11 cellular contexts compared by ENCODE assay signal in genomic region chr5:67900515-67900914, GRCh38.
"Had no signal": no experiment of that assay in that cellular context is flagged by ENCODE, and none has a peak within 500 bp of the region (broad histone marks: within the 10 kb centered on the region; RNA-seq: fewer than 3 reads in every experiment).

No MANE protein-coding gene starts in this region.

- FAIRE-seq: islet of Langerhans, small intestine had no signal

- DNase-seq: activated CD4-positive, alpha-beta T cell treated with anti-CD3 and anti-CD28 coated beads for 48 hours; activated CD8-positive, alpha-beta memory T cell treated with anti-CD3 and anti-CD28 coated beads, Interleukin-2, amount 50 U/mL, for 48 hours; activated CD8-positive, alpha-beta T cell treated with anti-CD3 and anti-CD28 coated beads, Interleukin-2, amount 10 ng/mL, durations not matched to agents 7 days and 5 days; activated naive CD4-positive, alpha-beta T cell treated with Interleukin-2 at 50 U/mL for 16 hours; activated naive CD8-positive, alpha-beta T cell treated with anti-CD3 and anti-CD28 coated beads, Interleukin-2, amount 50 U/mL, for 24 hours; body of pancreas; small intestine had no signal

- H3K27ac Mint-ChIP-seq: activated CD8-positive, alpha-beta T cell treated with anti-CD3 and anti-CD28 coated beads, Interleukin-2, amount 10 ng/mL, durations not matched to agents 7 days and 5 days; activated naive CD8-positive, alpha-beta T cell treated with anti-CD3 and anti-CD28 coated beads, Interleukin-2, amount 50 U/mL, for 24 hours had no signal

- H3K4me3 ChIP-seq: body of pancreas, tibial nerve, vagina had no signal

- H3K27me3 ChIP-seq: body of pancreas, tibial nerve, vagina had no signal

- ATAC-seq: activated CD8-positive, alpha-beta T cell treated with anti-CD3 and anti-CD28 coated beads, Interleukin-2, amount 10 ng/mL, durations not matched to agents 7 days and 5 days; activated naive CD8-positive, alpha-beta T cell treated with anti-CD3 and anti-CD28 coated beads, Interleukin-2, amount 50 U/mL, for 24 hours; body of pancreas had no signal

- H3K9me3 ChIP-seq: body of pancreas, tibial nerve, vagina had no signal

- H3K4me1 ChIP-seq: body of pancreas had no signal

- H3K4me1 Mint-ChIP-seq: central memory CD8-positive, alpha-beta T cell had no signal

- H3K36me3 ChIP-seq: tibial nerve, vagina had no signal

- H3K27ac ChIP-seq: body of pancreas, tibial nerve, vagina had no signal

- H3K9me3 Mint-ChIP-seq: activated naive CD8-positive, alpha-beta T cell treated with anti-CD3 and anti-CD28 coated beads, Interleukin-2, amount 50 U/mL, for 24 hours; central memory CD8-positive, alpha-beta T cell had no signal

- H3K4me3 Mint-ChIP-seq: activated CD8-positive, alpha-beta T cell treated with anti-CD3 and anti-CD28 coated beads, Interleukin-2, amount 10 ng/mL, durations not matched to agents 7 days and 5 days; activated naive CD8-positive, alpha-beta T cell treated with anti-CD3 and anti-CD28 coated beads, Interleukin-2, amount 50 U/mL, for 24 hours; central memory CD8-positive, alpha-beta T cell had no signal

- H3K27me3 Mint-ChIP-seq: central memory CD8-positive, alpha-beta T cell had no signal
